In the genomic region with DNA sequence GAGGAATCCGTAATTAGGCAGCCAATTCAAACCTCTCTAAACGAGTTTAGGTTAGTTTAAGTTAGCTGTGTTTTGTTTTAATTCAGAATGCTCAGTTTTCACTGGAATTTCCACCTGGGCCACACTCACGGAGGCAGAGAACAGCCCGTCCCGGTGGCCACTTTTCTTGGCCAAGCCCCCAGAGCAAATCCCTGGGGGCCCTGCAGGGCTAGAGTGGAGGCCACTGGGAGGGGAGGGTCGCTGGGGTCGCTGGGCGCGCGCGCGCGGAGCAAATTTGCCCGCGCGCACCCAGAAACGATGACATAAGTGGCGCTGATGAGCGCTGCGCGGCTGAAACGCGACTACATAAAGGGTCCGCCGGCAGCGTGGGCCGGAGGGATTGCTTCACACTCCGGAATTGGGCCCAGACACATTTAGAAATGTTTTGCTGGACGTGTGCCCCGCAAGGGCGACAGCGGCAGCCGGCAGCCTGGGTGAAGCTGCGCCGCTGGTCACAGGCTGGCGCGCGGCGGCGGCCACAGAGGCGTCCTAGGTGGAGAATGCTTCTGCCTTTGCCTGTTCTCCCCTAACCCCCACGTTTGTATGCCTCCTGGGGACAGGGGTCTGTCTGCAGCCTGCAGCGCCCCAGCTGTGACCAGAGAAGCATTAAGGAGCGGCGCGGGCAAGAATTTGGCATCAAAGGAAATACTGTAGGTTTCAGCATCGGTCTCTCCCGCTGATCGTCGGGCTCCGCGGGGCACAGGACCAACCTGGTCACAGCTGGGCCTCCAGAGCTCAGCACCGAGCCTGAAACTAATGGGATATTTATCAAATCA, we compare ENCODE assay signal across 19 cellular contexts. TPM values are rescaled to one million over a fixed set of nuclear protein-coding genes. Genes with fewer than 3 reads are reported as not detected.
A peak's percentile ranks its signal among the peaks of the same experiment; 100 is the strongest.
DNase-seq lines count a peak whose midpoint lies in the region; ATAC-seq and TF ChIP-seq lines count a peak whose summit lies in the region.
"Had no signal": no experiment of that assay in that cellular context is flagged by ENCODE, and none has a peak within 500 bp of the region (broad histone marks: within the 10 kb centered on the region; RNA-seq: fewer than 3 reads in every experiment).

No MANE protein-coding gene starts in this region.

- no peak for TF ChIP-seq CTCF in glutamatergic neuron (IDR thresholded peaks at IDR 0.05; ENCODE audit: partially characterized antibody, unreplicated experiment)
- no peak for TF ChIP-seq CTCF in hepatocyte (IDR thresholded peaks at IDR 0.05; ENCODE audit: poor library complexity)

- H3K4me3 ChIP-seq in hepatocyte, result no peak overlapping the region
- H3K4me3 ChIP-seq: SJSA1 had no signal

- H2AFZ ChIP-seq in hepatocyte, result no peak overlapping the region

- H3K27me3 Mint-ChIP-seq in glutamatergic neuron (ENCODE audit: unreplicated experiment), result peaks cover 34% of the 10 kb centered on the region
- H3K27me3 Mint-ChIP-seq in stimulated activated naive B cell treated with anti-CD40 and anti-IgM and Interleukin-4, amounts not matched to agents 10 μg/mL and 1 μg/mL and 100 μg/mL, for 72 hours, result peaks cover 77 to 98% of the 10 kb centered on the region in 2 donors

- peak overlapping the region; percentile 69 for H3K27ac ChIP-seq in hepatocyte
- H3K27ac ChIP-seq: SJSA1 had no signal

- H3K27ac Mint-ChIP-seq in glutamatergic neuron (ENCODE audit: unreplicated experiment), result no peak overlapping the region
- peak overlapping the region; percentile 77 for H3K27ac Mint-ChIP-seq in stimulated activated naive B cell treated with anti-CD40 and anti-IgM and Interleukin-4, amounts not matched to agents 10 μg/mL and 1 μg/mL and 100 μg/mL, for 72 hours
- H3K27ac Mint-ChIP-seq: CD4-positive, alpha-beta memory T cell had no signal

- H3K9me3 Mint-ChIP-seq in glutamatergic neuron (ENCODE audit: unreplicated experiment), result peaks cover 6% of the 10 kb centered on the region
- H3K9me3 Mint-ChIP-seq in stimulated activated naive B cell treated with anti-CD40 and anti-IgM and Interleukin-4, amounts not matched to agents 10 μg/mL and 1 μg/mL and 100 μg/mL, for 72 hours, result no peaks in the 10 kb centered on the region

- H4K20me1 ChIP-seq in hepatocyte (ENCODE audit: insufficient read depth, poor library complexity, severe bottlenecking), result no peaks in the 10 kb centered on the region

- H3K4me3 Mint-ChIP-seq in glutamatergic neuron (ENCODE audit: unreplicated experiment), result no peak overlapping the region
- H3K4me3 Mint-ChIP-seq in stimulated activated naive B cell treated with anti-CD40 and anti-IgM and Interleukin-4, amounts not matched to agents 10 μg/mL and 1 μg/mL and 100 μg/mL, for 72 hours, result peak overlapping the region in 1 of 2 donors; percentile 17
- H3K4me3 Mint-ChIP-seq: CD4-positive, alpha-beta memory T cell had no signal

- peak; percentile 25 for DNase-seq in NCI-H1105 (lab: John Stamatoyannopoulos, UW)
- peak; percentile 36 for DNase-seq in glutamatergic neuron
- DNase-seq in hepatocyte (ENCODE audit: low spot score), result no peak
- no peak for DNase-seq in stimulated activated naive B cell treated with anti-CD40 and anti-IgM and Interleukin-4, amounts not matched to agents 10 μg/mL and 1 μg/mL and 100 μg/mL, for 72 hours
- no peak for DNase-seq in activated T-cell treated with anti-CD3 and anti-CD28 coated beads, Interleukin-2, amount 50 U/mL, for 48 hours
- DNase-seq: BE2C; CD4-positive, alpha-beta memory T cell; DMS79 treated with DMSO at 0.1 percent for 48 hours; GDM1; Kasumi-1; NCI-H1417; NCI-H2081; NCI-H2227 treated with DMSO at 0.1 percent for 48 hours; NCI-H524 treated with DMSO at 0.1 percent for 48 hours had no signal

- no peaks in the 10 kb centered on the region for H3K36me3 ChIP-seq in hepatocyte (replicated peaks; ENCODE audit: insufficient read depth, low read depth)
- H3K36me3 ChIP-seq: BE2C, SJSA1 had no signal

- ATAC-seq in stimulated activated naive B cell treated with anti-CD40 and anti-IgM and Interleukin-4, amounts not matched to agents 10 μg/mL and 1 μg/mL and 100 μg/mL, for 72 hours (replicated peaks), result no peak
- ATAC-seq in GM18511 (IDR thresholded peaks at IDR 0.05; ENCODE audit: unreplicated experiment), result no peak
- no peak for ATAC-seq in GM18907 (IDR thresholded peaks at IDR 0.05; ENCODE audit: unreplicated experiment)

- 6% methylated on average over 53 of the region's 53 CpGs for WGBS in hepatocyte (ENCODE audit: low lambda C conversion rate, missing lambda C conversion rate)

- H3K4me1 ChIP-seq in hepatocyte (ENCODE audit: insufficient read depth), result peaks cover 21% of the 10 kb centered on the region
- H3K4me1 ChIP-seq: BE2C, SJSA1 had no signal

- H3K9me3 ChIP-seq in hepatocyte (ENCODE audit: low read depth), result no peaks in the 10 kb centered on the region
- H3K9me3 ChIP-seq: BE2C, SJSA1 had no signal

- no peaks in the 10 kb centered on the region for H3K36me3 Mint-ChIP-seq in glutamatergic neuron (ENCODE audit: unreplicated experiment)
- no peaks in the 10 kb centered on the region for H3K36me3 Mint-ChIP-seq in stimulated activated naive B cell treated with anti-CD40 and anti-IgM and Interleukin-4, amounts not matched to agents 10 μg/mL and 1 μg/mL and 100 μg/mL, for 72 hours
- H3K36me3 Mint-ChIP-seq: CD4-positive, alpha-beta memory T cell had no signal

- H3K9me2 ChIP-seq in hepatocyte (replicated peaks; ENCODE audit: insufficient read depth), result no peaks in the 10 kb centered on the region

- H3K79me2 ChIP-seq in hepatocyte, result peaks cover 30% of the 10 kb centered on the region

- H3K27me3 ChIP-seq in hepatocyte, result peaks cover 98% of the 10 kb centered on the region

- peak overlapping the region; percentile 77 for H3K4me2 ChIP-seq in hepatocyte

- peaks cover 3% of the 10 kb centered on the region for H3K4me1 Mint-ChIP-seq in glutamatergic neuron (ENCODE audit: low read depth, unreplicated experiment)
- H3K4me1 Mint-ChIP-seq in stimulated activated naive B cell treated with anti-CD40 and anti-IgM and Interleukin-4, amounts not matched to agents 10 μg/mL and 1 μg/mL and 100 μg/mL, for 72 hours, result peaks cover 0 to 2% of the 10 kb centered on the region in 2 donors

RNA-seq across cellular contexts. Expression of a gene that starts 37.9 kb away (rescaled TPM):
- total RNA-seq in glutamatergic neuron (ENCODE audit: unreplicated experiment) (not detected), hepatocyte (12.3 and 13.0 TPM in 2 replicates)
- polyA plus RNA-seq in hepatocyte, result 6.3 and 10.8 TPM in 2 replicates
- total RNA-seq: CD4-positive, alpha-beta memory T cell; OCI-LY7; RPMI7951; SJSA1 had no signal
- polyA plus RNA-seq: CD4-positive, alpha-beta memory T cell had no signal

Comparison
In these comparisons a context has a peak if more than half of its experiments do, and no peak if none do; other contexts are left out.
1. DNase-seq: peak in NCI-H1105 (single experiment) and glutamatergic neuron (single experiment); none in hepatocyte (single experiment), stimulated activated naive B cell treated with anti-CD40 and anti-IgM and Interleukin-4, amounts not matched to agents 10 μg/mL and 1 μg/mL and 100 μg/mL, for 72 hours (single experiment) and activated T-cell treated with anti-CD3 and anti-CD28 coated beads, Interleukin-2, amount 50 U/mL, for 48 hours (0 of 2).
2. RNA of a gene that starts 37.9 kb away (total RNA-seq): 12.3 to 13.0 TPM in hepatocyte; not detected in glutamatergic neuron (single experiment); every median in the first group is over 10 times any median in the second.